Comparison of ENCODE assay signal across 16 cellular contexts in the genomic region with DNA sequence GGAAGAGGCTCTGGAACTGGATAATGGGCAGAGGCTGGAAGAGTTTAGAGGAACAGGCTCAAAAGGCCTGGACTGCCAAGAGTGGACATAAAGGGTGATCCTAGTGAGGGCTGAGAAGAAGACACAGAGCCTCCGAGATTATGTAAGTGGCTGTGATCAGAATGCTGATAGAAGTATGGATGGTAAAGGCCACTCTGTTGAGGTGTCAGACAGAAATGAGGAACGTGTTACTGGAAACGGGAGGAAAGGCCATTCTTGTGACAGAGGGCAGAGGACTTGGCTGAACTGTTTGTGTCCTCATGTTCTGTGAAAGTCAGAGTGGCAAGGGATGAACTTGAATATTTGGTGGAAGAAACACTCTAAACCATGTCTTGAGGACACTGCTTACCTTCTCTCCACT. TPM values are rescaled to one million over a fixed set of nuclear protein-coding genes. Genes with fewer than 3 reads are reported as not detected.
DNase-seq lines count a peak whose midpoint lies in the region; ATAC-seq, FAIRE-seq and TF ChIP-seq lines count a peak whose summit lies in the region.
"Had no signal": no experiment of that assay in that cellular context is flagged by ENCODE, and none has a peak within 500 bp of the region (broad histone marks: within the 10 kb centered on the region; RNA-seq: fewer than 3 reads in every experiment).

No MANE protein-coding gene starts in this region.

- H2BK120ac ChIP-seq in trophoblast cell (ENCODE audit: insufficient read depth, low read length, poor library complexity): no peak overlapping the region

- H3K9me3 Mint-ChIP-seq in activated naive CD8-positive, alpha-beta T cell (ENCODE audit: low read depth): peaks cover 3% of the 10 kb centered on the region
- H3K9me3 Mint-ChIP-seq in activated naive CD8-positive, alpha-beta T cell treated with anti-CD3 and anti-CD28 coated beads, Interleukin-2, amount 50 U/mL, for 24 hours: peaks cover 5% of the 10 kb centered on the region

- no peak overlapping the region for H3K14ac ChIP-seq in trophoblast cell (ENCODE audit: low read length)

- no peak overlapping the region for H3K4me3 ChIP-seq in trophoblast cell (ENCODE audit: low read depth, low read length)
- no peak overlapping the region for H3K4me3 ChIP-seq in kidney (ENCODE audit: low read length in 2 of 2)
- H3K4me3 ChIP-seq: BLaER1 treated with 17β-estradiol and CSF1 and Interleukin-3, amounts not matched to agents 10 nM and 100 nM had no signal

- no peak overlapping the region for H3K18ac ChIP-seq in trophoblast cell (ENCODE audit: low read length)

- peaks cover 2% of the 10 kb centered on the region for H3K4me1 Mint-ChIP-seq in activated naive CD8-positive, alpha-beta T cell (ENCODE audit: low read depth)
- H3K4me1 Mint-ChIP-seq in activated naive CD8-positive, alpha-beta T cell treated with anti-CD3 and anti-CD28 coated beads, Interleukin-2, amount 50 U/mL, for 24 hours: no peaks in the 10 kb centered on the region

- H3K36me3 Mint-ChIP-seq in activated naive CD8-positive, alpha-beta T cell: peaks cover 2% of the 10 kb centered on the region
- no peaks in the 10 kb centered on the region for H3K36me3 Mint-ChIP-seq in activated naive CD8-positive, alpha-beta T cell treated with anti-CD3 and anti-CD28 coated beads, Interleukin-2, amount 50 U/mL, for 24 hours (ENCODE audit: low read depth)
- H3K36me3 Mint-ChIP-seq: CD4-positive, CD25-positive, alpha-beta regulatory T cell had no signal

- TF ChIP-seq CTCF in kidney (IDR thresholded peaks at IDR 0.05; ENCODE audit: borderline replicate concordance, extremely low read depth, insufficient read depth): no peak

- H4K8ac ChIP-seq in trophoblast cell (ENCODE audit: low read depth, low read length): no peak overlapping the region

- H3K27me3 Mint-ChIP-seq in activated naive CD8-positive, alpha-beta T cell: no peaks in the 10 kb centered on the region
- no peaks in the 10 kb centered on the region for H3K27me3 Mint-ChIP-seq in activated naive CD8-positive, alpha-beta T cell treated with anti-CD3 and anti-CD28 coated beads, Interleukin-2, amount 50 U/mL, for 24 hours

- H3K4me2 ChIP-seq in trophoblast cell (ENCODE audit: low read length): no peak overlapping the region

- H3K4me1 ChIP-seq in trophoblast cell (ENCODE audit: control insufficient read depth in 1 of 2, insufficient read depth in 2 of 2, low read length in 2 of 2) (peaks cover 6 to 10% of the 10 kb centered on the region in 2 experiments), kidney (ENCODE audit: control insufficient read depth in 1 of 2, insufficient read depth in 1 of 2, low read depth in 1 of 2, low read length in 2 of 2) (peaks cover 0 to 3% of the 10 kb centered on the region in 2 donors)

- intact Hi-C loops in kidney (cut with DNase I): no loop called here

- H3K79me2 ChIP-seq in trophoblast cell (ENCODE audit: control insufficient read depth, insufficient read depth, low read length, poor library complexity): no peaks in the 10 kb centered on the region

- H3K36me3 ChIP-seq in trophoblast cell (ENCODE audit: control insufficient read depth in 1 of 2, insufficient read depth in 2 of 2, low read length in 2 of 2) (no peaks in the 10 kb centered on the region), kidney (ENCODE audit: control insufficient read depth in 1 of 2, insufficient read depth in 2 of 2, low read length in 2 of 2) (no peaks in the 10 kb centered on the region)
- H3K36me3 ChIP-seq: BLaER1 treated with 17β-estradiol and CSF1 and Interleukin-3, amounts not matched to agents 10 nM and 100 nM had no signal

- no peak overlapping the region for H3K4me3 Mint-ChIP-seq in activated naive CD8-positive, alpha-beta T cell
- H3K4me3 Mint-ChIP-seq in activated naive CD8-positive, alpha-beta T cell treated with anti-CD3 and anti-CD28 coated beads, Interleukin-2, amount 50 U/mL, for 24 hours: no peak overlapping the region
- H3K4me3 Mint-ChIP-seq: HFFc6 had no signal

- H2AFZ ChIP-seq in trophoblast cell (ENCODE audit: insufficient read depth, low read length, poor library complexity): no peak overlapping the region

- H3K9ac ChIP-seq in trophoblast cell (ENCODE audit: low read length) (no peak overlapping the region), kidney (ENCODE audit: low read length in 2 of 2) (no peak overlapping the region)
- H3K9ac ChIP-seq: BLaER1 treated with 17β-estradiol and CSF1 and Interleukin-3, amounts not matched to agents 10 nM and 100 nM had no signal

- no peaks in the 10 kb centered on the region for H3K27me3 ChIP-seq in trophoblast cell (ENCODE audit: insufficient read depth, low read length)
- H3K27me3 ChIP-seq: BLaER1 treated with 17β-estradiol and CSF1 and Interleukin-3, amounts not matched to agents 10 nM and 100 nM had no signal

- no peak overlapping the region for H2BK5ac ChIP-seq in trophoblast cell (ENCODE audit: low read depth, low read length, poor library complexity)

- no peak overlapping the region for H3K23ac ChIP-seq in trophoblast cell (ENCODE audit: low read length)

- no peak overlapping the region for H4K91ac ChIP-seq in trophoblast cell (ENCODE audit: low read depth, low read length)

- H3K79me1 ChIP-seq in trophoblast cell (ENCODE audit: low read length): peaks cover 3% of the 10 kb centered on the region

- FAIRE-seq in kidney (lab: Jason Lieb, UNC): no peak
- FAIRE-seq: GM18507 had no signal

- no peak overlapping the region for H3K4ac ChIP-seq in trophoblast cell (ENCODE audit: low read depth, low read length)

- no CpG with 5 or more reads among the region's 3 CpGs for WGBS in trophoblast cell (ENCODE audit: extremely low coverage, insufficient coverage, insufficient read length)

- no peak overlapping the region for H2BK12ac ChIP-seq in trophoblast cell (ENCODE audit: low read length)

- H3K27ac ChIP-seq in trophoblast cell (ENCODE audit: low read depth, low read length) (no peak overlapping the region), kidney (ENCODE audit: low read depth in 2 of 2, low read length in 2 of 2) (no peak overlapping the region)
- H3K27ac ChIP-seq: BLaER1 treated with 17β-estradiol and CSF1 and Interleukin-3, amounts not matched to agents 10 nM and 100 nM; HL-60 had no signal

- H3K27ac Mint-ChIP-seq in activated naive CD8-positive, alpha-beta T cell: peak overlapping the region; percentile 3
- no peak overlapping the region for H3K27ac Mint-ChIP-seq in activated naive CD8-positive, alpha-beta T cell treated with anti-CD3 and anti-CD28 coated beads, Interleukin-2, amount 50 U/mL, for 24 hours
- H3K27ac Mint-ChIP-seq: HFFc6 had no signal

- peaks cover 24% of the 10 kb centered on the region for H3K9me3 ChIP-seq in trophoblast cell (ENCODE audit: insufficient read depth, low read depth, low read length)
- H3K9me3 ChIP-seq in kidney (ENCODE audit: control insufficient read depth in 1 of 2, low read length in 2 of 2): no peaks in the 10 kb centered on the region

- DNase-seq in activated naive CD8-positive, alpha-beta T cell treated with anti-CD3 and anti-CD28 coated beads, Interleukin-2, amount 50 U/mL, for 24 hours: no peak
- DNase-seq in ecto neural progenitor cell (ENCODE audit: low spot score): peak; percentile 1
- DNase-seq in trophoblast cell: peak; percentile 64 to 84
- no peak for DNase-seq in kidney
- no peak for DNase-seq in NCI-H187 treated with DMSO at 0.1 percent for 48 hours (lab: John Stamatoyannopoulos, UW)
- DNase-seq: ACHN; Calu3; CD4-positive, CD25-positive, alpha-beta regulatory T cell; DMS 273 treated with DMSO at 0.1 percent for 48 hours; HCEC 1CT; HFFc6 had no signal

- H4K12ac ChIP-seq in trophoblast cell (ENCODE audit: low read depth, low read length): no peak overlapping the region

- ATAC-seq in activated naive CD8-positive, alpha-beta T cell treated with anti-CD3 and anti-CD28 coated beads, Interleukin-2, amount 50 U/mL, for 24 hours: no peak
- ATAC-seq in HG03460 (IDR thresholded peaks at IDR 0.05; ENCODE audit: unreplicated experiment): no peak

- H2AK5ac ChIP-seq in trophoblast cell (ENCODE audit: low read length): no peak overlapping the region

RNA-seq across cellular contexts. Expression of a gene that starts 6.7 kb away (rescaled TPM):
- 0.70 and 0.99 TPM in 2 replicates for polyA plus RNA-seq in trophoblast cell (2013)
- total RNA-seq in kidney: 27.6 TPM
- polyA plus RNA-seq in kidney (ENCODE audit: insufficient read depth, low read depth, low replicate concordance): 5.6 TPM
- total RNA-seq: HFFc6 had no signal

Comparison
In these comparisons a context has a peak if more than half of its experiments do, and no peak if none do; other contexts are left out.
1. DNase-seq: peak in ecto neural progenitor cell (single experiment) and trophoblast cell (2 of 2); none in activated naive CD8-positive, alpha-beta T cell treated with anti-CD3 and anti-CD28 coated beads, Interleukin-2, amount 50 U/mL, for 24 hours (single experiment), kidney (single experiment) and NCI-H187 treated with DMSO at 0.1 percent for 48 hours (single experiment).